In genomic region chr1:20366766-20367602, GRCh38 we compare ENCODE assay signal across 8 cellular contexts.
DNase-seq lines count a peak whose midpoint lies in the region.

No MANE protein-coding gene starts in this region.

- H3K79me2 ChIP-seq in trophoblast cell (ENCODE audit: control insufficient read depth, insufficient read depth, low read length, poor library complexity), result no peaks in the 10 kb centered on the region

- DNase-seq in activated T-cell treated with anti-CD3 and anti-CD28 coated beads, Interleukin-2, amount 50 U/mL, for 24 hours, result peak; percentile 44
- DNase-seq in activated T-cell treated with anti-CD3 and anti-CD28 coated beads, Interleukin-2, amount 50 U/mL, for 1 hour, result no peak
- DNase-seq in SJSA1 (ENCODE audit: low read depth in 1 of 2, low spot score in 2 of 2) (peak; percentile 51 to 75), globus pallidus (ENCODE audit: low spot score) (peak; percentile 16), trophoblast cell (peak in 1 of 2 donors; percentile 18), NCI-H774 (lab: John Stamatoyannopoulos, UW) (no peak), Kasumi-1 (lab: John Stamatoyannopoulos, UW) (no peak), NCI-H2107 treated with DMSO at 0.1 percent for 48 hours (lab: John Stamatoyannopoulos, UW; ENCODE audit: unreplicated experiment) (no peak)

- H3K27ac ChIP-seq in SJSA1 (no peak overlapping the region), trophoblast cell (ENCODE audit: low read depth, low read length) (no peak overlapping the region)

- H3K27ac Mint-ChIP-seq in activated T-cell treated with anti-CD3 and anti-CD28 coated beads, Interleukin-2, amount 50 U/mL, for 24 hours, result no peak overlapping the region

- no peaks in the 10 kb centered on the region for H3K36me3 Mint-ChIP-seq in activated T-cell treated with anti-CD3 and anti-CD28 coated beads, Interleukin-2, amount 50 U/mL, for 24 hours (ENCODE audit: low read depth)

- no peaks in the 10 kb centered on the region for H3K79me1 ChIP-seq in trophoblast cell (ENCODE audit: low read length)

- no peak overlapping the region for H3K23ac ChIP-seq in trophoblast cell (ENCODE audit: low read length)

- H2BK120ac ChIP-seq in trophoblast cell (ENCODE audit: insufficient read depth, low read length, poor library complexity), result no peak overlapping the region

- no CpG with 5 or more reads among the region's 42 CpGs for WGBS in trophoblast cell (ENCODE audit: extremely low coverage, insufficient coverage, insufficient read length)

- H2AK5ac ChIP-seq in trophoblast cell (ENCODE audit: low read length), result no peak overlapping the region

- peak overlapping the region; percentile 53 for H3K4me2 ChIP-seq in trophoblast cell (ENCODE audit: low read length)

- no peak overlapping the region for H3K4me3 Mint-ChIP-seq in activated T-cell treated with anti-CD3 and anti-CD28 coated beads, Interleukin-2, amount 50 U/mL, for 24 hours

- no peak overlapping the region for H4K8ac ChIP-seq in trophoblast cell (ENCODE audit: low read depth, low read length)

- H3K9me3 ChIP-seq in SJSA1 (replicated peaks) (peaks cover 3% of the 10 kb centered on the region; the same call in 1 of the 2 replicates), trophoblast cell (ENCODE audit: insufficient read depth, low read depth, low read length) (peaks cover 1% of the 10 kb centered on the region)

- no peak overlapping the region for H3K9ac ChIP-seq in trophoblast cell (ENCODE audit: low read length)

- H3K27me3 ChIP-seq in SJSA1 (replicated peaks) (peaks cover 22% of the 10 kb centered on the region), trophoblast cell (ENCODE audit: insufficient read depth, low read length) (peaks cover 32% of the 10 kb centered on the region)

- H3K14ac ChIP-seq in trophoblast cell (ENCODE audit: low read length), result no peak overlapping the region

- no peak overlapping the region for H2BK12ac ChIP-seq in trophoblast cell (ENCODE audit: low read length)

- no peak overlapping the region for H2BK5ac ChIP-seq in trophoblast cell (ENCODE audit: low read depth, low read length, poor library complexity)

- H3K27me3 Mint-ChIP-seq in activated T-cell treated with anti-CD3 and anti-CD28 coated beads, Interleukin-2, amount 50 U/mL, for 24 hours, result peaks cover 88% of the 10 kb centered on the region

- H3K4ac ChIP-seq in trophoblast cell (ENCODE audit: low read depth, low read length), result no peak overlapping the region

- H3K4me3 ChIP-seq in SJSA1, result peak overlapping the region; percentile 26
- H3K4me3 ChIP-seq in trophoblast cell (ENCODE audit: low read depth, low read length), result peak overlapping the region; percentile 36

- no peak overlapping the region for H4K12ac ChIP-seq in trophoblast cell (ENCODE audit: low read depth, low read length)

- H3K9me3 Mint-ChIP-seq in activated T-cell treated with anti-CD3 and anti-CD28 coated beads, Interleukin-2, amount 50 U/mL, for 24 hours, result no peaks in the 10 kb centered on the region

- H3K18ac ChIP-seq in trophoblast cell (ENCODE audit: low read length), result no peak overlapping the region

- H3K36me3 ChIP-seq in SJSA1 (no peaks in the 10 kb centered on the region), trophoblast cell (ENCODE audit: control insufficient read depth in 1 of 2, insufficient read depth in 2 of 2, low read length in 2 of 2) (no peaks in the 10 kb centered on the region)

- H2AFZ ChIP-seq in trophoblast cell (ENCODE audit: insufficient read depth, low read length, poor library complexity), result no peak overlapping the region

- H4K91ac ChIP-seq in trophoblast cell (ENCODE audit: low read depth, low read length), result no peak overlapping the region

- H3K4me1 ChIP-seq in SJSA1 (replicated peaks), result peaks cover 27% of the 10 kb centered on the region
- peaks cover 4 to 7% of the 10 kb centered on the region in 2 experiments for H3K4me1 ChIP-seq in trophoblast cell (ENCODE audit: control insufficient read depth in 1 of 2, insufficient read depth in 2 of 2, low read length in 2 of 2)

- peaks cover 12% of the 10 kb centered on the region for H3K4me1 Mint-ChIP-seq in activated T-cell treated with anti-CD3 and anti-CD28 coated beads, Interleukin-2, amount 50 U/mL, for 24 hours (ENCODE audit: low read depth)

Comparison
In these comparisons a context has a peak if more than half of its experiments do, and no peak if none do; other contexts are left out.
1. DNase-seq: peak in activated T-cell treated with anti-CD3 and anti-CD28 coated beads, Interleukin-2, amount 50 U/mL, for 24 hours (single experiment), SJSA1 (2 of 2) and globus pallidus (single experiment); none in activated T-cell treated with anti-CD3 and anti-CD28 coated beads, Interleukin-2, amount 50 U/mL, for 1 hour (single experiment), NCI-H774 (single experiment), Kasumi-1 (0 of 2) and NCI-H2107 treated with DMSO at 0.1 percent for 48 hours (single experiment).